In genomic region chr6:101021504-101021903, GRCh38 we compare ENCODE assay signal across 22 cellular contexts.
DNase-seq lines count a peak whose midpoint lies in the region; ATAC-seq, FAIRE-seq and TF ChIP-seq lines count a peak whose summit lies in the region.
"Had no signal": no experiment of that assay in that cellular context is flagged by ENCODE, and none has a peak within 500 bp of the region (broad histone marks: within the 10 kb centered on the region; RNA-seq: fewer than 3 reads in every experiment).

No MANE protein-coding gene starts in this region.

- TF ChIP-seq CTCF in A549 (IDR thresholded peaks at IDR 0.05) (no peak), H9 (conservative IDR thresholded peaks at IDR 0.05) (no peak), choroid plexus epithelial cell (conservative IDR thresholded peaks at IDR 0.05; ENCODE audit: low read depth, low read length) (no peak), glutamatergic neuron (IDR thresholded peaks at IDR 0.05; ENCODE audit: partially characterized antibody, unreplicated experiment) (no peak), mucosa of descending colon (IDR thresholded peaks at IDR 0.05) (no peak)

- H3K9me3 ChIP-seq in A549 = no peaks in the 10 kb centered on the region
- H3K9me3 ChIP-seq in H9 (ENCODE audit: control insufficient read depth, low read depth, low read length) = no peaks in the 10 kb centered on the region
- H3K9me3 ChIP-seq in mucosa of descending colon = no peaks in the 10 kb centered on the region

- H3K79me1 ChIP-seq in H9 (ENCODE audit: insufficient read depth, low read depth, low read length, poor library complexity, severe bottlenecking) = no peaks in the 10 kb centered on the region

- H3K27me3 Mint-ChIP-seq in H9 (ENCODE audit: low read depth) (no peaks in the 10 kb centered on the region), glutamatergic neuron (ENCODE audit: unreplicated experiment) (no peaks in the 10 kb centered on the region)
- no peaks in the 10 kb centered on the region for H3K27me3 Mint-ChIP-seq in activated naive CD4-positive, alpha-beta T cell treated with anti-CD3 and anti-CD28 coated beads for 36 hours (ENCODE audit: low read depth)
- H3K27me3 Mint-ChIP-seq: B cell; CD4-positive, alpha-beta T cell had no signal

- H3K27ac Mint-ChIP-seq in H9 = peak overlapping the region in 2 of 3 experiments; percentile 6 to 24; a peak in 2 of 7 replicates
- no peak overlapping the region for H3K27ac Mint-ChIP-seq in activated naive CD4-positive, alpha-beta T cell treated with anti-CD3 and anti-CD28 coated beads for 36 hours
- H3K27ac Mint-ChIP-seq in glutamatergic neuron (ENCODE audit: unreplicated experiment) = no peak overlapping the region
- H3K27ac Mint-ChIP-seq: B cell; CD4-positive, alpha-beta T cell; CD8-positive, alpha-beta T cell had no signal

- TF ChIP-seq EP300 in A549 (IDR thresholded peaks at IDR 0.05) = no peak

- ATAC-seq in A549 = no peak
- ATAC-seq in mucosa of descending colon = no peak
- ATAC-seq: CD8-positive, alpha-beta T cell had no signal

- no peak for TF ChIP-seq RAD21 in A549 (conservative IDR thresholded peaks at IDR 0.05 in 1 of 2, IDR thresholded peaks at IDR 0.05 in 1 of 2)

- CTCF ChIA-PET in A549 (lab: Yijun Ruan, JAX) = no interaction called here
- CTCF ChIA-PET in activated naive CD4-positive, alpha-beta T cell treated with anti-CD3 and anti-CD28 coated beads for 36 hours (lab: Charles Lee) = no interaction called here

- no peaks in the 10 kb centered on the region for H3K4me1 Mint-ChIP-seq in H9
- no peaks in the 10 kb centered on the region for H3K4me1 Mint-ChIP-seq in activated naive CD4-positive, alpha-beta T cell treated with anti-CD3 and anti-CD28 coated beads for 36 hours (ENCODE audit: low read depth)
- no peaks in the 10 kb centered on the region for H3K4me1 Mint-ChIP-seq in glutamatergic neuron (ENCODE audit: low read depth, unreplicated experiment)
- H3K4me1 Mint-ChIP-seq: B cell had no signal

- H3K23ac ChIP-seq in H9 (ENCODE audit: insufficient read length, low read depth, low read length) = no peak overlapping the region

- no peak for TF ChIP-seq POLR2A in A549 (IDR thresholded peaks at IDR 0.05; ENCODE audit: low read length)

- no peak overlapping the region for H2BK5ac ChIP-seq in H9 (ENCODE audit: insufficient read length, low read length)

- H3K56ac ChIP-seq in H9 (ENCODE audit: insufficient read length, low read depth, low read length) = no peak overlapping the region

- intact Hi-C loops in activated naive CD4-positive, alpha-beta T cell treated with anti-CD3 and anti-CD28 coated beads for 36 hours (cut with micrococcal nuclease) = no loop called here
- intact Hi-C loops in mucosa of descending colon (cut with DNase I, micrococcal nuclease) = no loop called here

- FAIRE-seq in A549 (lab: Jason Lieb, UNC) = no peak
- FAIRE-seq: A204.1, D721Med, G401.6, GM12891, GM19239 had no signal

- no peak overlapping the region for H3K4ac ChIP-seq in H9 (ENCODE audit: low read depth, low read length)

- peaks cover 5 to 6% of the 10 kb centered on the region in 2 experiments; a peak in 4 of 5 replicates for H3K9me3 Mint-ChIP-seq in H9
- peaks cover 2% of the 10 kb centered on the region for H3K9me3 Mint-ChIP-seq in activated naive CD4-positive, alpha-beta T cell treated with anti-CD3 and anti-CD28 coated beads for 36 hours
- no peaks in the 10 kb centered on the region for H3K9me3 Mint-ChIP-seq in glutamatergic neuron (ENCODE audit: unreplicated experiment)
- H3K9me3 Mint-ChIP-seq: CD8-positive, alpha-beta T cell had no signal

- H3K4me2 ChIP-seq in A549 = no peak overlapping the region
- no peak overlapping the region for H3K4me2 ChIP-seq in H9 (ENCODE audit: insufficient read depth, insufficient read length, low read length)
- H3K4me2 ChIP-seq: BLaER1 treated with 17β-estradiol and CSF1 and Interleukin-3, amounts not matched to agents 10 nM and 100 nM had no signal

- H3K79me2 ChIP-seq in H9 (ENCODE audit: insufficient read depth, low read length) = no peaks in the 10 kb centered on the region

- no peak overlapping the region for H2AFZ ChIP-seq in H9 (ENCODE audit: low read length)

- H3K27ac ChIP-seq in A549 (no peak overlapping the region), H9 (ENCODE audit: insufficient read length, low read depth, low read length) (no peak overlapping the region)
- H3K27ac ChIP-seq: BLaER1 treated with 17β-estradiol and CSF1 and Interleukin-3, amounts not matched to agents 10 nM and 100 nM; C4-2B had no signal

- H4K5ac ChIP-seq in H9 (ENCODE audit: insufficient read length, low read depth, low read length) = no peak overlapping the region

- H3T11ph ChIP-seq in H9 (ENCODE audit: low read length) = no peak overlapping the region

- no peak overlapping the region for H2BK20ac ChIP-seq in H9 (ENCODE audit: low read depth, low read length, poor library complexity, severe bottlenecking)

- H3K36me3 ChIP-seq in mucosa of descending colon (ENCODE audit: low read depth) = no peaks in the 10 kb centered on the region
- H3K36me3 ChIP-seq: BLaER1 treated with 17β-estradiol and CSF1 and Interleukin-3, amounts not matched to agents 10 nM and 100 nM had no signal

- no peak overlapping the region for H3K9ac ChIP-seq in H9 (ENCODE audit: extremely low read depth, insufficient read length, low read length)
- H3K9ac ChIP-seq: BLaER1 treated with 17β-estradiol and CSF1 and Interleukin-3, amounts not matched to agents 10 nM and 100 nM had no signal

- H3K18ac ChIP-seq in H9 (ENCODE audit: insufficient read length, low read depth, low read length) = no peak overlapping the region

- DNase-seq in A549 (ENCODE audit: low read depth in 1 of 2, low spot score in 1 of 2) (no peak), H9 (no peak), choroid plexus epithelial cell (ENCODE audit: low read depth) (peak; percentile 2), glutamatergic neuron (no peak), mucosa of descending colon (no peak)
- no peak for DNase-seq in activated naive CD4-positive, alpha-beta T cell treated with anti-CD3 and anti-CD28 coated beads for 36 hours
- DNase-seq: 8988T; AML-193; Caco-2; Calu3; CD4-positive, alpha-beta T cell; CD8-positive, alpha-beta T cell; DMS79 treated with DMSO at 0.1 percent for 48 hours; GF-D8 had no signal

- H3K27me3 ChIP-seq in H9 (ENCODE audit: insufficient read depth, low read length) = no peaks in the 10 kb centered on the region
- H3K27me3 ChIP-seq: BLaER1 treated with 17β-estradiol and CSF1 and Interleukin-3, amounts not matched to agents 10 nM and 100 nM had no signal

- no peak overlapping the region for H4K8ac ChIP-seq in H9 (replicated peaks; ENCODE audit: insufficient read length, low read depth, low read length)

- H2BK15ac ChIP-seq in H9 (ENCODE audit: low read depth, low read length) = no peak overlapping the region

- no peaks in the 10 kb centered on the region for H4K20me1 ChIP-seq in H9 (ENCODE audit: control insufficient read depth, insufficient read depth, insufficient read length)
- H4K20me1 ChIP-seq: BLaER1 treated with 17β-estradiol and CSF1 and Interleukin-3, amounts not matched to agents 10 nM and 100 nM had no signal

- no peak overlapping the region for H2AK5ac ChIP-seq in H9 (ENCODE audit: insufficient read length, low read length)

- no peak overlapping the region for H2BK120ac ChIP-seq in H9 (ENCODE audit: low read depth, low read length, poor library complexity, severe bottlenecking)

- H3K36me3 Mint-ChIP-seq in H9 (ENCODE audit: insufficient read depth in 1 of 3, low read depth in 3 of 3) (no peaks in the 10 kb centered on the region), glutamatergic neuron (ENCODE audit: unreplicated experiment) (peaks cover 5% of the 10 kb centered on the region)
- peaks cover 2% of the 10 kb centered on the region for H3K36me3 Mint-ChIP-seq in activated naive CD4-positive, alpha-beta T cell treated with anti-CD3 and anti-CD28 coated beads for 36 hours (ENCODE audit: low read depth)
- H3K36me3 Mint-ChIP-seq: CD8-positive, alpha-beta T cell had no signal

- H2BK12ac ChIP-seq in H9 (ENCODE audit: insufficient read length, low read depth, low read length) = no peak overlapping the region

- H3K4me1 ChIP-seq in A549 = no peaks in the 10 kb centered on the region
- no peaks in the 10 kb centered on the region for H3K4me1 ChIP-seq in H9 (ENCODE audit: insufficient read depth, low read length)
- H3K4me1 ChIP-seq in mucosa of descending colon (ENCODE audit: low read depth) = no peaks in the 10 kb centered on the region
- H3K4me1 ChIP-seq: BLaER1 treated with 17β-estradiol and CSF1 and Interleukin-3, amounts not matched to agents 10 nM and 100 nM; Caco-2 had no signal

- H4K91ac ChIP-seq in H9 (ENCODE audit: insufficient read length, low read depth, low read length) = no peak overlapping the region

- H3K4me3 Mint-ChIP-seq in H9 (no peak overlapping the region), glutamatergic neuron (ENCODE audit: unreplicated experiment) (no peak overlapping the region)
- H3K4me3 Mint-ChIP-seq in activated naive CD4-positive, alpha-beta T cell treated with anti-CD3 and anti-CD28 coated beads for 36 hours = no peak overlapping the region
- H3K4me3 Mint-ChIP-seq: B cell; CD4-positive, alpha-beta T cell; CD8-positive, alpha-beta T cell had no signal

- H3K14ac ChIP-seq in H9 (ENCODE audit: insufficient read depth, low read length) = no peak overlapping the region

- POLR2A ChIA-PET in A549 (lab: Yijun Ruan, JAX) = no interaction called here

- no peak overlapping the region for H3K4me3 ChIP-seq in A549
- no peak overlapping the region for H3K4me3 ChIP-seq in choroid plexus epithelial cell (ENCODE audit: low read depth, low read length)
- H3K4me3 ChIP-seq in mucosa of descending colon = no peak overlapping the region
- H3K4me3 ChIP-seq: BLaER1 treated with 17β-estradiol and CSF1 and Interleukin-3, amounts not matched to agents 10 nM and 100 nM had no signal

- no peaks in the 10 kb centered on the region for H3K23me2 ChIP-seq in H9 (ENCODE audit: insufficient read length, low read depth, low read length, poor library complexity, severe bottlenecking)

TF ChIP-seq in A549, 52 proteins besides CTCF, POLR2A, EP300 and RAD21:
- peak; percentile 12 for TF ChIP-seq MAFK (IDR thresholded peaks at IDR 0.05; ENCODE audit: partially characterized antibody)
- no peak for TF ChIP-seq TFCP2L1 (CRISPR knock-in tag; IDR thresholded peaks at IDR 0.05)

Comparison
In these comparisons a context has a peak if more than half of its experiments do, and no peak if none do; other contexts are left out.
1. H3K27ac Mint-ChIP-seq: peak in H9 (2 of 3); none in activated naive CD4-positive, alpha-beta T cell treated with anti-CD3 and anti-CD28 coated beads for 36 hours (single experiment) and glutamatergic neuron (single experiment).